ENCODE assay signal across 8 cellular contexts in genomic region chr4:36256398-36256828, GRCh38. TPM values are rescaled to one million over a fixed set of nuclear protein-coding genes. Genes with fewer than 3 reads are reported as not detected.
A peak's percentile ranks its signal among the peaks of the same experiment; 100 is the strongest.
DNase-seq lines count a peak whose midpoint lies in the region; ATAC-seq and TF ChIP-seq lines count a peak whose summit lies in the region.

No MANE protein-coding gene starts in this region.

- no peaks in the 10 kb centered on the region for H3K36me3 ChIP-seq in GM23338 (ENCODE audit: insufficient read depth)
- H3K36me3 ChIP-seq in lower lobe of right lung: no peaks in the 10 kb centered on the region
- H3K36me3 ChIP-seq in BE2C: no peaks in the 10 kb centered on the region

- H3K27me3 Mint-ChIP-seq in GM23338 (ENCODE audit: insufficient read depth, low read depth, poor library complexity): no peaks in the 10 kb centered on the region
- no peaks in the 10 kb centered on the region for H3K27me3 Mint-ChIP-seq in HFFc6 (ENCODE audit: insufficient read depth)

- no peaks in the 10 kb centered on the region for H3F3A ChIP-seq in GM23338 (replicated peaks; ENCODE audit: low read depth)

- H3K9me3 ChIP-seq in lower lobe of right lung: no peaks in the 10 kb centered on the region
- H3K9me3 ChIP-seq in BE2C: no peaks in the 10 kb centered on the region

- H3K4me1 ChIP-seq in GM23338 (ENCODE audit: insufficient read depth) (no peaks in the 10 kb centered on the region), lower lobe of right lung (peaks cover 8% of the 10 kb centered on the region), BE2C (no peaks in the 10 kb centered on the region)

- H3K9me2 ChIP-seq in GM23338 (ENCODE audit: insufficient read depth): no peaks in the 10 kb centered on the region

- TF ChIP-seq CTCF in GM23338 (conservative IDR thresholded peaks at IDR 0.05; ENCODE audit: low read depth in 2 of 2) (no peak), lower lobe of right lung (IDR thresholded peaks at IDR 0.05) (no peak), BE2C (IDR thresholded peaks at IDR 0.05; ENCODE audit: low read depth, low read length) (no peak), HFFc6 (IDR thresholded peaks at IDR 0.05) (no peak)

- no peak overlapping the region for H3K4me2 ChIP-seq in GM23338

- H3K4me3 ChIP-seq in GM23338 (no peak overlapping the region), lower lobe of right lung (no peak overlapping the region), BE2C (ENCODE audit: low read depth, low read length) (no peak overlapping the region)

- H3K36me3 Mint-ChIP-seq in GM23338 (ENCODE audit: low read depth) (no peaks in the 10 kb centered on the region), HFFc6 (ENCODE audit: low read depth) (peaks cover 5% of the 10 kb centered on the region; the same call in 1 of the 2 replicates)

- no peak overlapping the region for H3K27ac ChIP-seq in GM23338 (ENCODE audit: low read depth)
- no peak overlapping the region for H3K27ac ChIP-seq in lower lobe of right lung

- H3K27me3 ChIP-seq in GM23338 (ENCODE audit: insufficient read depth) (no peaks in the 10 kb centered on the region), lower lobe of right lung (ENCODE audit: low read depth) (no peaks in the 10 kb centered on the region), BE2C (no peaks in the 10 kb centered on the region)

- H3K27ac Mint-ChIP-seq in GM23338 (no peak overlapping the region), HFFc6 (no peak overlapping the region)

- ATAC-seq in GM18519 (IDR thresholded peaks at IDR 0.05; ENCODE audit: low FRiP score, unreplicated experiment) (peak; percentile 44), GM23338 (no peak), lower lobe of right lung (peak; percentile 17 to 44)

- H3K4me1 Mint-ChIP-seq in GM23338 (peaks cover 10% of the 10 kb centered on the region), HFFc6 (ENCODE audit: low read depth) (no peaks in the 10 kb centered on the region)

- intact Hi-C loops in lower lobe of right lung (cut with DNase I): no loop called here

- no peaks in the 10 kb centered on the region for H3K79me2 ChIP-seq in GM23338 (replicated peaks; ENCODE audit: insufficient read depth)

- DNase-seq in GM23338 (ENCODE audit: low spot score): no peak
- DNase-seq in NOMO-1 (lab: John Stamatoyannopoulos, UW; ENCODE audit: unreplicated experiment in 2 of 2): peak; percentile 10 to 38
- DNase-seq in lower lobe of right lung: no peak
- DNase-seq in BE2C: no peak
- no peak for DNase-seq in hepatic stellate cell (ENCODE audit: low spot score)
- no peak for DNase-seq in NCI-H1436 treated with DMSO at 0.1 percent for 48 hours (lab: John Stamatoyannopoulos, UW)
- no peak for DNase-seq in HFFc6

- H4K20me1 ChIP-seq in GM23338 (replicated peaks; ENCODE audit: insufficient read depth): no peaks in the 10 kb centered on the region

- H3K9me3 Mint-ChIP-seq in GM23338: no peaks in the 10 kb centered on the region
- H3K9me3 Mint-ChIP-seq in HFFc6: peaks cover 31% of the 10 kb centered on the region

- H2AFZ ChIP-seq in GM23338: peak overlapping the region; percentile 90

- H3K4me3 Mint-ChIP-seq in GM23338 (0 out of 3 replicates have a peak overlapping the region, but pooled peaks have one; percentile 12), HFFc6 (no peak overlapping the region)

TF ChIP-seq in GM23338, 12 proteins besides CTCF, POLR2A, EP300 and RAD21 (continues in another document):
- no peak for TF ChIP-seq ZNF114 (CRISPR knock-in tag; IDR thresholded peaks at IDR 0.05)
- TF ChIP-seq JUNB (IDR thresholded peaks at IDR 0.05; ENCODE audit: unreplicated experiment): no peak
- no peak for TF ChIP-seq ZNF462 (CRISPR knock-in tag; IDR thresholded peaks at IDR 0.05)
- no peak for TF ChIP-seq CREB1 (CRISPR knock-in tag; IDR thresholded peaks at IDR 0.05; ENCODE audit: low read depth)
- TF ChIP-seq EZH2 (IDR thresholded peaks at IDR 0.05; ENCODE audit: low read depth, unreplicated experiment): no peak
- no peak for TF ChIP-seq STAT1 (IDR thresholded peaks at IDR 0.05; ENCODE audit: unreplicated experiment)
- no peak for TF ChIP-seq NANOG (IDR thresholded peaks at IDR 0.05; ENCODE audit: borderline replicate concordance)
- TF ChIP-seq EZH2phosphoT487 (IDR thresholded peaks at IDR 0.05; ENCODE audit: unreplicated experiment): no peak
- TF ChIP-seq POLR2AphosphoS5 (IDR thresholded peaks at IDR 0.05; ENCODE audit: low read depth): no peak
- TF ChIP-seq ZNF331 (CRISPR knock-in tag; IDR thresholded peaks at IDR 0.05; ENCODE audit: low read depth): no peak
- no peak for TF ChIP-seq ETS1 (IDR thresholded peaks at IDR 0.05)

RNA-seq across cellular contexts. Expression of gene ARAP2, which starts 12.1 kb away (rescaled TPM):
- 0.39 and 4.8 TPM in 2 replicates for total RNA-seq in GM23338 (2014; rRNA removed; shearing (Covaris generic))
- polyA plus RNA-seq in GM23338 (2016; fragmentation: Nextera tagmentation; extraction: Ambion mirVana): 0.21 and 0.92 TPM in 2 replicates
- 74.5 TPM for total RNA-seq in lower lobe of right lung
- 0.14 TPM for polyA plus RNA-seq in BE2C (2012; ENCODE audit: insufficient read depth, insufficient read length, low read depth)
- not detected for total RNA-seq in HFFc6 (2021; fragmentation: NEBNext Ultra II Directional; extraction: Animal tissue kit (Norgen Biotek cat#: 25700))

RNA-seq across cellular contexts. Expression of gene DTHD1, which starts 25.0 kb away (rescaled TPM):
- not detected in 2 replicates for total RNA-seq in GM23338 (2014; rRNA removed; shearing (Covaris generic))
- not detected in 2 replicates for polyA plus RNA-seq in GM23338 (2016; fragmentation: Nextera tagmentation; extraction: Ambion mirVana)
- 8.0 TPM for total RNA-seq in lower lobe of right lung
- not detected for polyA plus RNA-seq in BE2C (2012; ENCODE audit: insufficient read depth, insufficient read length, low read depth)
- not detected for total RNA-seq in HFFc6 (2021; fragmentation: NEBNext Ultra II Directional; extraction: Animal tissue kit (Norgen Biotek cat#: 25700))

Comparison
In these comparisons a context has a peak if more than half of its experiments do, and no peak if none do; other contexts are left out.
1. DNase-seq: peak in NOMO-1 (2 of 2); none in GM23338 (single experiment), lower lobe of right lung (single experiment), BE2C (single experiment), hepatic stellate cell (single experiment), NCI-H1436 treated with DMSO at 0.1 percent for 48 hours (single experiment) and HFFc6 (single experiment).
2. RNA of gene ARAP2, which starts 12.1 kb away (total RNA-seq): 74.5 TPM in lower lobe of right lung (single experiment); 0.39 to 4.8 TPM in GM23338 and not detected in HFFc6; every median in the first group is over 10 times any median in the second.